ENCODE assay signal across 1 cellular context in the genomic region with DNA sequence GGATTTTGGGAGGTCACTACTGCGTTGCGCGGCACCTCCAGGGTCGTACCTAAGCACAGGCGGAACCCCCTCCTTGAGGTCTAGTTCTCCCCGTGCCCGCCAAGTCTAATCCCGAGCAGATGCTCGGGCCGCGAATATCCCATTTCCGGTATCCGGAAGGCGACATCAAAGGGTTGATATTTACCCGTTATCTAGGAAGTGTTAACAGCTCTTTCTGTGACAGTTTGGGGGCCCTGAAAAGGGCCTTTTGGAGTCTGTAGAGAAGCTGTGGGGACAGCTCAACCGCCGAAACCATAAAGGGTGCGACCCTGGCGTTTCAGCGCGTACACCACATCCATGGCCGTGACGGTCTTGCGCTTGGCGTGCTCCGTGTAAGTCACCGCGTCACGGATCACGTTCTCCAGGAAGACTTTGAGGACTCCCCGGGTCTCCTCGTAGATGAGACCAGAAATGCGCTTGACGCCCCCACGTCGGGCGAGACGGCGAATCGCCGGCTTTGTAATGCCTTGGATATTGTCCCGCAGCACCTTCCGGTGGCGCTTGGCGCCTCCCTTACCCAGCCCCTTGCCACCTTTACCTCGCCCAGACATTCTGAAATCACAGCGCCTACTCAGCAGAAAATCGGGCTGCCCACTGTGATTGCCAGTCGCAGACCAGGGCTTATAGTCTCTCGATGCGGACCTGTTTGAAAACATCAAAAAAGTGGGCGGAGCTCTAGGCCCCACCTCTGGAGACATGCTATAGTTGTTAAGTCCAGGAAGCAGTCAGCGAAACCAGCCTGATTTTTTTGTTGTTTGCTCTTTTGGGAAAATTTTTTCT.
TF ChIP-seq lines count a peak whose summit lies in the region.

No MANE protein-coding gene starts in this region.

TF ChIP-seq in A549, 52 proteins besides CTCF, POLR2A, EP300 and RAD21 (continued from another document):
- TF ChIP-seq, protein P1, sequence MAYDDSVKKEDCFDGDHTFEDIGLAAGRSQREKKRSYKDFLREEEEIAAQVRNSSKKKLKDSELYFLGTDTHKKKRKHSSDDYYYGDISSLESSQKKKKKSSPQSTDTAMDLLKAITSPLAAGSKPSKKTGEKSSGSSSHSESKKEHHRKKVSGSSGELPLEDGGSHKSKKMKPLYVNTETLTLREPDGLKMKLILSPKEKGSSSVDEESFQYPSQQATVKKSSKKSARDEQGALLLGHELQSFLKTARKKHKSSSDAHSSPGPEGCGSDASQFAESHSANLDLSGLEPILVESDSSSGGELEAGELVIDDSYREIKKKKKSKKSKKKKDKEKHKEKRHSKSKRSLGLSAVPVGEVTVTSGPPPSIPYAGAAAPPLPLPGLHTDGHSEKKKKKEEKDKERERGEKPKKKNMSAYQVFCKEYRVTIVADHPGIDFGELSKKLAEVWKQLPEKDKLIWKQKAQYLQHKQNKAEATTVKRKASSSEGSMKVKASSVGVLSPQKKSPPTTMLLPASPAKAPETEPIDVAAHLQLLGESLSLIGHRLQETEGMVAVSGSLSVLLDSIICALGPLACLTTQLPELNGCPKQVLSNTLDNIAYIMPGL (CRISPR knock-in tag; IDR thresholded peaks at IDR 0.05; ENCODE audit: borderline replicate concordance): peak; percentile 92; the same call in 1 of the 2 replicates
- TF ChIP-seq PHF8 (IDR thresholded peaks at IDR 0.05; ENCODE audit: borderline replicate concordance, low read depth) (peak; percentile 81; the same call in 1 of the 2 replicates), MAFK (IDR thresholded peaks at IDR 0.05; ENCODE audit: partially characterized antibody) (peak; percentile 99), KDM5A (IDR thresholded peaks at IDR 0.05) (no peak), ZSCAN20 (CRISPR knock-in tag; IDR thresholded peaks at IDR 0.05) (no peak), FOSL2 (IDR thresholded peaks at IDR 0.05) (no peak), FOSL2 (CRISPR knock-in tag; IDR thresholded peaks at IDR 0.05) (no peak), ZFP36 (IDR thresholded peaks at IDR 0.05; ENCODE audit: borderline replicate concordance, partially characterized antibody) (peak; percentile 1), FOXS1 (CRISPR knock-in tag; IDR thresholded peaks at IDR 0.05) (no peak), SREBF2 (IDR thresholded peaks at IDR 0.05) (no peak), TFCP2L1 (CRISPR knock-in tag; IDR thresholded peaks at IDR 0.05) (peak; percentile 80), POLR2AphosphoS2 (conservative IDR thresholded peaks at IDR 0.05; ENCODE audit: low read length) (no peak), FOSB (CRISPR knock-in tag; IDR thresholded peaks at IDR 0.05) (peak; percentile 93), CBX8 (IDR thresholded peaks at IDR 0.05) (no peak), RARB (CRISPR knock-in tag; IDR thresholded peaks at IDR 0.05) (no peak), NPAS2 (CRISPR knock-in tag; IDR thresholded peaks at IDR 0.05; ENCODE audit: borderline replicate concordance) (no peak), ESRRA (IDR thresholded peaks at IDR 0.05; ENCODE audit: borderline replicate concordance, low read length) (no peak), RCOR1 (IDR thresholded peaks at IDR 0.05; ENCODE audit: low read depth, low read length) (no peak), HEYL (CRISPR knock-in tag; IDR thresholded peaks at IDR 0.05) (no peak), CEBPB (IDR thresholded peaks at IDR 0.05) (no peak)
- TF ChIP-seq, protein P2, sequence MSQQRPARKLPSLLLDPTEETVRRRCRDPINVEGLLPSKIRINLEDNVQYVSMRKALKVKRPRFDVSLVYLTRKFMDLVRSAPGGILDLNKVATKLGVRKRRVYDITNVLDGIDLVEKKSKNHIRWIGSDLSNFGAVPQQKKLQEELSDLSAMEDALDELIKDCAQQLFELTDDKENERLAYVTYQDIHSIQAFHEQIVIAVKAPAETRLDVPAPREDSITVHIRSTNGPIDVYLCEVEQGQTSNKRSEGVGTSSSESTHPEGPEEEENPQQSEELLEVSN (IDR thresholded peaks at IDR 0.05; ENCODE audit: borderline replicate concordance, low read depth): peak; percentile 67; the same call in 1 of the 2 replicates
- TF ChIP-seq, protein P3, sequence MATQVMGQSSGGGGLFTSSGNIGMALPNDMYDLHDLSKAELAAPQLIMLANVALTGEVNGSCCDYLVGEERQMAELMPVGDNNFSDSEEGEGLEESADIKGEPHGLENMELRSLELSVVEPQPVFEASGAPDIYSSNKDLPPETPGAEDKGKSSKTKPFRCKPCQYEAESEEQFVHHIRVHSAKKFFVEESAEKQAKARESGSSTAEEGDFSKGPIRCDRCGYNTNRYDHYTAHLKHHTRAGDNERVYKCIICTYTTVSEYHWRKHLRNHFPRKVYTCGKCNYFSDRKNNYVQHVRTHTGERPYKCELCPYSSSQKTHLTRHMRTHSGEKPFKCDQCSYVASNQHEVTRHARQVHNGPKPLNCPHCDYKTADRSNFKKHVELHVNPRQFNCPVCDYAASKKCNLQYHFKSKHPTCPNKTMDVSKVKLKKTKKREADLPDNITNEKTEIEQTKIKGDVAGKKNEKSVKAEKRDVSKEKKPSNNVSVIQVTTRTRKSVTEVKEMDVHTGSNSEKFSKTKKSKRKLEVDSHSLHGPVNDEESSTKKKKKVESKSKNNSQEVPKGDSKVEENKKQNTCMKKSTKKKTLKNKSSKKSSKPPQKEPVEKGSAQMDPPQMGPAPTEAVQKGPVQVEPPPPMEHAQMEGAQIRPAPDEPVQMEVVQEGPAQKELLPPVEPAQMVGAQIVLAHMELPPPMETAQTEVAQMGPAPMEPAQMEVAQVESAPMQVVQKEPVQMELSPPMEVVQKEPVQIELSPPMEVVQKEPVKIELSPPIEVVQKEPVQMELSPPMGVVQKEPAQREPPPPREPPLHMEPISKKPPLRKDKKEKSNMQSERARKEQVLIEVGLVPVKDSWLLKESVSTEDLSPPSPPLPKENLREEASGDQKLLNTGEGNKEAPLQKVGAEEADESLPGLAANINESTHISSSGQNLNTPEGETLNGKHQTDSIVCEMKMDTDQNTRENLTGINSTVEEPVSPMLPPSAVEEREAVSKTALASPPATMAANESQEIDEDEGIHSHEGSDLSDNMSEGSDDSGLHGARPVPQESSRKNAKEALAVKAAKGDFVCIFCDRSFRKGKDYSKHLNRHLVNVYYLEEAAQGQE (IDR thresholded peaks at IDR 0.05): no peak
- TF ChIP-seq, protein P4, sequence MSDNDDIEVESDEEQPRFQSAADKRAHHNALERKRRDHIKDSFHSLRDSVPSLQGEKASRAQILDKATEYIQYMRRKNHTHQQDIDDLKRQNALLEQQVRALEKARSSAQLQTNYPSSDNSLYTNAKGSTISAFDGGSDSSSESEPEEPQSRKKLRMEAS (IDR thresholded peaks at IDR 0.05): peak; percentile 72; the same call in 1 of the 2 replicates
- TF ChIP-seq, protein P5, sequence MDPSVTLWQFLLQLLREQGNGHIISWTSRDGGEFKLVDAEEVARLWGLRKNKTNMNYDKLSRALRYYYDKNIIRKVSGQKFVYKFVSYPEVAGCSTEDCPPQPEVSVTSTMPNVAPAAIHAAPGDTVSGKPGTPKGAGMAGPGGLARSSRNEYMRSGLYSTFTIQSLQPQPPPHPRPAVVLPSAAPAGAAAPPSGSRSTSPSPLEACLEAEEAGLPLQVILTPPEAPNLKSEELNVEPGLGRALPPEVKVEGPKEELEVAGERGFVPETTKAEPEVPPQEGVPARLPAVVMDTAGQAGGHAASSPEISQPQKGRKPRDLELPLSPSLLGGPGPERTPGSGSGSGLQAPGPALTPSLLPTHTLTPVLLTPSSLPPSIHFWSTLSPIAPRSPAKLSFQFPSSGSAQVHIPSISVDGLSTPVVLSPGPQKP (IDR thresholded peaks at IDR 0.05; ENCODE audit: low read depth, low read length): no peak
- TF ChIP-seq, protein P6, sequence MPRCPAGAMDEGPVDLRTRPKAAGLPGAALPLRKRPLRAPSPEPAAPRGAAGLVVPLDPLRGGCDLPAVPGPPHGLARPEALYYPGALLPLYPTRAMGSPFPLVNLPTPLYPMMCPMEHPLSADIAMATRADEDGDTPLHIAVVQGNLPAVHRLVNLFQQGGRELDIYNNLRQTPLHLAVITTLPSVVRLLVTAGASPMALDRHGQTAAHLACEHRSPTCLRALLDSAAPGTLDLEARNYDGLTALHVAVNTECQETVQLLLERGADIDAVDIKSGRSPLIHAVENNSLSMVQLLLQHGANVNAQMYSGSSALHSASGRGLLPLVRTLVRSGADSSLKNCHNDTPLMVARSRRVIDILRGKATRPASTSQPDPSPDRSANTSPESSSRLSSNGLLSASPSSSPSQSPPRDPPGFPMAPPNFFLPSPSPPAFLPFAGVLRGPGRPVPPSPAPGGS (IDR thresholded peaks at IDR 0.05): peak; percentile 95
